1 cellular context compared by ENCODE assay signal in the genomic region with DNA sequence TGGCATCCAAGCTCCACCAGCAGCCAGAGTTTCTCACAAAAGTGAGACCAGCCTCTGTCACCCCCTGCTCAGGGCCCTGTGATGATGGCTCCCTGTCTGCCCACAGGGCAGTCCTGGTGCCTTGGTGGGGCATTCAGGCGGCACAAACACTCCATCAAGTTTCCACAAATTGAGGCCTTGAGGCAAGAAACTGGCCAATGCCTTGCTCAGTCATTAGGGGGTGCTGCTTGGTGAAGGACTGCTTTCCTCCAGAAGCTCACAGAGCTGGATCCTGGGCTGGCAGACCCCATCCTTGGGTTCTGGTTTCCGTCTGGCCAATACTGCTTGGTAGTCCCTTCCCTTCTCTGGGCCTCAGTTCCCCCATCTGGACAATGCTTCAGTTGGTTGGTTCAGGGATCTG.
TF ChIP-seq lines count a peak whose summit lies in the region.

No MANE protein-coding gene starts in this region.

TF ChIP-seq in GM23338, 12 proteins besides CTCF, POLR2A, EP300 and RAD21 (continued from another document):
- TF ChIP-seq, protein P1, sequence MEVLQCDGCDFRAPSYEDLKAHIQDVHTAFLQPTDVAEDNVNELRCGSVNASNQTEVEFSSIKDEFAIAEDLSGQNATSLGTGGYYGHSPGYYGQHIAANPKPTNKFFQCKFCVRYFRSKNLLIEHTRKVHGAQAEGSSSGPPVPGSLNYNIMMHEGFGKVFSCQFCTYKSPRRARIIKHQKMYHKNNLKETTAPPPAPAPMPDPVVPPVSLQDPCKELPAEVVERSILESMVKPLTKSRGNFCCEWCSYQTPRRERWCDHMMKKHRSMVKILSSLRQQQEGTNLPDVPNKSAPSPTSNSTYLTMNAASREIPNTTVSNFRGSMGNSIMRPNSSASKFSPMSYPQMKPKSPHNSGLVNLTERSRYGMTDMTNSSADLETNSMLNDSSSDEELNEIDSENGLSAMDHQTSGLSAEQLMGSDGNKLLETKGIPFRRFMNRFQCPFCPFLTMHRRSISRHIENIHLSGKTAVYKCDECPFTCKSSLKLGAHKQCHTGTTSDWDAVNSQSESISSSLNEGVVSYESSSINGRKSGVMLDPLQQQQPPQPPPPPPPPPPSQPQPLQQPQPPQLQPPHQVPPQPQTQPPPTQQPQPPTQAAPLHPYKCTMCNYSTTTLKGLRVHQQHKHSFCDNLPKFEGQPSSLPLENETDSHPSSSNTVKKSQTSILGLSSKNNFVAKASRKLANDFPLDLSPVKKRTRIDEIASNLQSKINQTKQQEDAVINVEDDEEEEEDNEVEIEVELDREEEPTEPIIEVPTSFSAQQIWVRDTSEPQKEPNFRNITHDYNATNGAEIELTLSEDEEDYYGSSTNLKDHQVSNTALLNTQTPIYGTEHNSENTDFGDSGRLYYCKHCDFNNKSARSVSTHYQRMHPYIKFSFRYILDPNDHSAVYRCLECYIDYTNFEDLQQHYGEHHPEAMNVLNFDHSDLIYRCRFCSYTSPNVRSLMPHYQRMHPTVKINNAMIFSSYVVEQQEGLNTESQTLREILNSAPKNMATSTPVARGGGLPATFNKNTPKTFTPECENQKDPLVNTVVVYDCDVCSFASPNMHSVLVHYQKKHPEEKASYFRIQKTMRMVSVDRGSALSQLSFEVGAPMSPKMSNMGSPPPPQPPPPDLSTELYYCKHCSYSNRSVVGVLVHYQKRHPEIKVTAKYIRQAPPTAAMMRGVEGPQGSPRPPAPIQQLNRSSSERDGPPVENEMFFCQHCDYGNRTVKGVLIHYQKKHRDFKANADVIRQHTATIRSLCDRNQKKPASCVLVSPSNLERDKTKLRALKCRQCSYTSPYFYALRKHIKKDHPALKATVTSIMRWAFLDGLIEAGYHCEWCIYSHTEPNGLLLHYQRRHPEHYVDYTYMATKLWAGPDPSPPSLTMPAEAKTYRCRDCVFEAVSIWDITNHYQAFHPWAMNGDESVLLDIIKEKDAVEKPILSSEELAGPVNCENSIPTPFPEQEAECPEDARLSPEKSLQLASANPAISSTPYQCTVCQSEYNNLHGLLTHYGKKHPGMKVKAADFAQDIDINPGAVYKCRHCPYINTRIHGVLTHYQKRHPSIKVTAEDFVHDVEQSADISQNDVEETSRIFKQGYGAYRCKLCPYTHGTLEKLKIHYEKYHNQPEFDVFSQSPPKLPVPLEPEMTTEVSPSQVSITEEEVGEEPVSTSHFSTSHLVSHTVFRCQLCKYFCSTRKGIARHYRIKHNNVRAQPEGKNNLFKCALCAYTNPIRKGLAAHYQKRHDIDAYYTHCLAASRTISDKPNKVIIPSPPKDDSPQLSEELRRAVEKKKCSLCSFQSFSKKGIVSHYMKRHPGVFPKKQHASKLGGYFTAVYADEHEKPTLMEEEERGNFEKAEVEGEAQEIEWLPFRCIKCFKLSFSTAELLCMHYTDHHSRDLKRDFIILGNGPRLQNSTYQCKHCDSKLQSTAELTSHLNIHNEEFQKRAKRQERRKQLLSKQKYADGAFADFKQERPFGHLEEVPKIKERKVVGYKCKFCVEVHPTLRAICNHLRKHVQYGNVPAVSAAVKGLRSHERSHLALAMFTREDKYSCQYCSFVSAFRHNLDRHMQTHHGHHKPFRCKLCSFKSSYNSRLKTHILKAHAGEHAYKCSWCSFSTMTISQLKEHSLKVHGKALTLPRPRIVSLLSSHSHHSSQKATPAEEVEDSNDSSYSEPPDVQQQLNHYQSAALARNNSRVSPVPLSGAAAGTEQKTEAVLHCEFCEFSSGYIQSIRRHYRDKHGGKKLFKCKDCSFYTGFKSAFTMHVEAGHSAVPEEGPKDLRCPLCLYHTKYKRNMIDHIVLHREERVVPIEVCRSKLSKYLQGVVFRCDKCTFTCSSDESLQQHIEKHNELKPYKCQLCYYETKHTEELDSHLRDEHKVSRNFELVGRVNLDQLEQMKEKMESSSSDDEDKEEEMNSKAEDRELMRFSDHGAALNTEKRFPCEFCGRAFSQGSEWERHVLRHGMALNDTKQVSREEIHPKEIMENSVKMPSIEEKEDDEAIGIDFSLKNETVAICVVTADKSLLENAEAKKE (CRISPR knock-in tag; IDR thresholded peaks at IDR 0.05) = no peak
- TF ChIP-seq, protein P2, sequence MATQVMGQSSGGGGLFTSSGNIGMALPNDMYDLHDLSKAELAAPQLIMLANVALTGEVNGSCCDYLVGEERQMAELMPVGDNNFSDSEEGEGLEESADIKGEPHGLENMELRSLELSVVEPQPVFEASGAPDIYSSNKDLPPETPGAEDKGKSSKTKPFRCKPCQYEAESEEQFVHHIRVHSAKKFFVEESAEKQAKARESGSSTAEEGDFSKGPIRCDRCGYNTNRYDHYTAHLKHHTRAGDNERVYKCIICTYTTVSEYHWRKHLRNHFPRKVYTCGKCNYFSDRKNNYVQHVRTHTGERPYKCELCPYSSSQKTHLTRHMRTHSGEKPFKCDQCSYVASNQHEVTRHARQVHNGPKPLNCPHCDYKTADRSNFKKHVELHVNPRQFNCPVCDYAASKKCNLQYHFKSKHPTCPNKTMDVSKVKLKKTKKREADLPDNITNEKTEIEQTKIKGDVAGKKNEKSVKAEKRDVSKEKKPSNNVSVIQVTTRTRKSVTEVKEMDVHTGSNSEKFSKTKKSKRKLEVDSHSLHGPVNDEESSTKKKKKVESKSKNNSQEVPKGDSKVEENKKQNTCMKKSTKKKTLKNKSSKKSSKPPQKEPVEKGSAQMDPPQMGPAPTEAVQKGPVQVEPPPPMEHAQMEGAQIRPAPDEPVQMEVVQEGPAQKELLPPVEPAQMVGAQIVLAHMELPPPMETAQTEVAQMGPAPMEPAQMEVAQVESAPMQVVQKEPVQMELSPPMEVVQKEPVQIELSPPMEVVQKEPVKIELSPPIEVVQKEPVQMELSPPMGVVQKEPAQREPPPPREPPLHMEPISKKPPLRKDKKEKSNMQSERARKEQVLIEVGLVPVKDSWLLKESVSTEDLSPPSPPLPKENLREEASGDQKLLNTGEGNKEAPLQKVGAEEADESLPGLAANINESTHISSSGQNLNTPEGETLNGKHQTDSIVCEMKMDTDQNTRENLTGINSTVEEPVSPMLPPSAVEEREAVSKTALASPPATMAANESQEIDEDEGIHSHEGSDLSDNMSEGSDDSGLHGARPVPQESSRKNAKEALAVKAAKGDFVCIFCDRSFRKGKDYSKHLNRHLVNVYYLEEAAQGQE (IDR thresholded peaks at IDR 0.05; ENCODE audit: unreplicated experiment) = no peak
- no peak for TF ChIP-seq EZH2 (IDR thresholded peaks at IDR 0.05; ENCODE audit: low read depth, unreplicated experiment)
